ENCODE assay signal across 1 cellular context in the genomic region with DNA sequence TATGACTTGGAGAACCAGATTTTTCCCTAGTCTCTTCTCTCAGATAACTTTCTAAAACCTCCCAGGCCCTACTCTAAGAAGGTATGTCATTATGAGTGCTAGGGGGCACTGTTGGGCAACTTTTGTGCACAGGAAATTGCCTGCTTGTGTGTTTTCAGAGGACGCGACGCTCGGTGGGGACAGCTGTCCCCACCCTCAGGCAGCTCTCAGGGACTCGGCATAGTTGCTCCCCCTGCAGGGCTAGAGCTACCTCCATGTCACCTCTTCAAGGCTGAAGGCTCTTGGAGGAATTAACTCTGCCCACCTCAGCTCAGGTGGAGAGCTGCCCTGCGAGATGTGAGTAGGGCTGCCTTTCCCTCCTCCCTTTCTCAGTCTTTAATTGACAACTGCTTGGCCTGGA.
TF ChIP-seq lines count a peak whose summit lies in the region.

No MANE protein-coding gene starts in this region.

TF ChIP-seq in WTC11, 78 proteins besides CTCF, POLR2A, EP300 and RAD21 (continued from another document):
- TF ChIP-seq, protein P1, sequence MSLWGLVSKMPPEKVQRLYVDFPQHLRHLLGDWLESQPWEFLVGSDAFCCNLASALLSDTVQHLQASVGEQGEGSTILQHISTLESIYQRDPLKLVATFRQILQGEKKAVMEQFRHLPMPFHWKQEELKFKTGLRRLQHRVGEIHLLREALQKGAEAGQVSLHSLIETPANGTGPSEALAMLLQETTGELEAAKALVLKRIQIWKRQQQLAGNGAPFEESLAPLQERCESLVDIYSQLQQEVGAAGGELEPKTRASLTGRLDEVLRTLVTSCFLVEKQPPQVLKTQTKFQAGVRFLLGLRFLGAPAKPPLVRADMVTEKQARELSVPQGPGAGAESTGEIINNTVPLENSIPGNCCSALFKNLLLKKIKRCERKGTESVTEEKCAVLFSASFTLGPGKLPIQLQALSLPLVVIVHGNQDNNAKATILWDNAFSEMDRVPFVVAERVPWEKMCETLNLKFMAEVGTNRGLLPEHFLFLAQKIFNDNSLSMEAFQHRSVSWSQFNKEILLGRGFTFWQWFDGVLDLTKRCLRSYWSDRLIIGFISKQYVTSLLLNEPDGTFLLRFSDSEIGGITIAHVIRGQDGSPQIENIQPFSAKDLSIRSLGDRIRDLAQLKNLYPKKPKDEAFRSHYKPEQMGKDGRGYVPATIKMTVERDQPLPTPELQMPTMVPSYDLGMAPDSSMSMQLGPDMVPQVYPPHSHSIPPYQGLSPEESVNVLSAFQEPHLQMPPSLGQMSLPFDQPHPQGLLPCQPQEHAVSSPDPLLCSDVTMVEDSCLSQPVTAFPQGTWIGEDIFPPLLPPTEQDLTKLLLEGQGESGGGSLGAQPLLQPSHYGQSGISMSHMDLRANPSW (CRISPR knock-in tag; conservative IDR thresholded peaks at IDR 0.05; ENCODE audit: low read depth), result no peak
- TF ChIP-seq NFATC4 (CRISPR knock-in tag; IDR thresholded peaks at IDR 0.05), result no peak
